ENCODE assay signal across 8 cellular contexts in the genomic region with DNA sequence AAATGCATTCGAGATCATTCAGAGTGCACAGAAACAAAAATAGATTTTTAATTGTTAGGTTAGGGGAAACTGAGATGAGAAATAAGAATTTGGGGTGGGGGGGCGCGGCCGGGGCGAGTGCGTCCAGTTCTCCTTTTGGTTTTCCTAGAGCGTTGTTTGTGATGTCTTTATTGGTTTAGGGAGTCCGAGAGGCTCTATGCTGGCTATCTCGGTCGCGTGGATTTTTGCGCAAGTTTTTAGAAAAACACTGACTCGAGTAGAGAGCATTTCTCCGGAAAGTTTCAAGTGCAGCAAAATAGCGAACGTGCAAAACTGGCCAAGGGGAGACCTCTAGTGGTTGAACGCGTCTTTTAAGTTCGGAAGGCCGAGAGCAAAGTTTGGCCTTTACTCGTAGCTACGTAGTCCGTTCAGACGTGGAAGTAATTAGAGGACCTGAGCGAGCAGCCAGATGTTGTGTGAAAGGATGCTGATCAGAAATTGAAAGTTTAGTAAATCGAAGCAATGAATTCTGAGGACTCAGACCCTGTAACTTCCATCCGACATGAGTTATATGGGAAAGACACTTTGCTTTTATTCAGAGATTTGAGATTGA. TPM values are rescaled to one million over a fixed set of nuclear protein-coding genes. Genes with fewer than 3 reads are reported as not detected.
DNase-seq lines count a peak whose midpoint lies in the region; ATAC-seq, FAIRE-seq and TF ChIP-seq lines count a peak whose summit lies in the region.

No MANE protein-coding gene starts in this region.

- peak overlapping the region; percentile 61 to 82 (median 74) for H3K4me2 ChIP-seq in BLaER1 treated with 17β-estradiol and CSF1 and Interleukin-3, amounts not matched to agents 10 nM and 100 nM

- H4K20me1 ChIP-seq in BLaER1 treated with 17β-estradiol and CSF1 and Interleukin-3, amounts not matched to agents 10 nM and 100 nM: peaks cover 0 to 48% (median 16%) of the 10 kb centered on the region in 11 experiments; a peak in 11 of 22 replicates

- intact Hi-C loops in activated CD4-positive, alpha-beta memory T cell treated with anti-CD3 and anti-CD28 coated beads for 36 hours (cut with micrococcal nuclease): loop anchor here (1.0 to 5.0 kb wide), 9 partner anchors 8 to 530 kb away; no protein-coding TSS in a partner anchor
- intact Hi-C loops in lower lobe of right lung (cut with DNase I): no loop called here

- H3K4me3 ChIP-seq in BLaER1 treated with 17β-estradiol and CSF1 and Interleukin-3, amounts not matched to agents 10 nM and 100 nM: peak overlapping the region; percentile 77 to 97 (median 93)
- H3K4me3 ChIP-seq in lower lobe of right lung: peak overlapping the region; percentile 81

- H3K36me3 Mint-ChIP-seq in activated CD4-positive, alpha-beta memory T cell treated with anti-CD3 and anti-CD28 coated beads for 36 hours: peaks cover 12% of the 10 kb centered on the region

- peak; percentile 76 for ATAC-seq in HG03439 (IDR thresholded peaks at IDR 0.05; ENCODE audit: unreplicated experiment)
- peak; percentile 90 to 92 for ATAC-seq in lower lobe of right lung

- CTCF ChIA-PET in activated CD4-positive, alpha-beta memory T cell treated with anti-CD3 and anti-CD28 coated beads for 36 hours (lab: Charles Lee): interaction anchor here (0.6 to 2.3 kb wide), 42 partner anchors 9 to 677 kb away, joined by 3 to 24 read pairs (median 4); partner anchors contain the start of genes ARHGAP18 and SAMD3

- peak overlapping the region; percentile 88 to 97 (median 96) for H3K9ac ChIP-seq in BLaER1 treated with 17β-estradiol and CSF1 and Interleukin-3, amounts not matched to agents 10 nM and 100 nM

- no peaks in the 10 kb centered on the region for H3K27me3 ChIP-seq in BLaER1 treated with 17β-estradiol and CSF1 and Interleukin-3, amounts not matched to agents 10 nM and 100 nM
- no peaks in the 10 kb centered on the region for H3K27me3 ChIP-seq in lower lobe of right lung (ENCODE audit: low read depth)

- H3K27me3 Mint-ChIP-seq in activated CD4-positive, alpha-beta memory T cell treated with anti-CD3 and anti-CD28 coated beads for 36 hours: no peaks in the 10 kb centered on the region

- no peaks in the 10 kb centered on the region; a peak in 1 of 22 replicates for H3K9me3 ChIP-seq in BLaER1 treated with 17β-estradiol and CSF1 and Interleukin-3, amounts not matched to agents 10 nM and 100 nM (replicated peaks in 1 of 11)
- H3K9me3 ChIP-seq in lower lobe of right lung: no peaks in the 10 kb centered on the region

- H3K27ac ChIP-seq in BLaER1 treated with 17β-estradiol and CSF1 and Interleukin-3, amounts not matched to agents 10 nM and 100 nM: peak overlapping the region; percentile 87 to 96 (median 93); a peak in 20 of 22 replicates
- peak overlapping the region; percentile 82 for H3K27ac ChIP-seq in lower lobe of right lung

- peak; percentile 44 for DNase-seq in GM19239 (ENCODE audit: insufficient read length, low spot score)
- DNase-seq in NCI-H69 (lab: John Stamatoyannopoulos, UW): peak; percentile 80
- peak; percentile 87 for DNase-seq in activated CD4-positive, alpha-beta memory T cell treated with anti-CD3 and anti-CD28 coated beads for 36 hours
- DNase-seq in effector CD4-positive, alpha-beta T cell: peak; percentile 73
- peak; percentile 67 for DNase-seq in lower lobe of right lung
- peak; percentile 45 to 63 (median 52) for DNase-seq in stimulated activated CD4-positive, alpha-beta T cell treated with anti-CD3 and anti-CD28 coated beads, TNF-alpha, amount 100 ng/mL, for 1 hour (ENCODE audit: low read depth in 3 of 3, low spot score in 1 of 3)

- peak; percentile 70 for TF ChIP-seq CTCF in lower lobe of right lung (IDR thresholded peaks at IDR 0.05)

- POLR2A ChIA-PET in activated CD4-positive, alpha-beta memory T cell treated with anti-CD3 and anti-CD28 coated beads for 36 hours (lab: Charles Lee): interaction anchor here (0.6 kb wide), 1 partner anchor 204 kb away, joined by 4 read pairs; no protein-coding TSS in a partner anchor

- peak; percentile 97 for FAIRE-seq in GM19239 (lab: Jason Lieb, UNC)

- H3K4me3 Mint-ChIP-seq in activated CD4-positive, alpha-beta memory T cell treated with anti-CD3 and anti-CD28 coated beads for 36 hours: peak overlapping the region; percentile 95

- H3K4me1 Mint-ChIP-seq in activated CD4-positive, alpha-beta memory T cell treated with anti-CD3 and anti-CD28 coated beads for 36 hours (ENCODE audit: low read depth): peaks cover 22% of the 10 kb centered on the region

- peaks cover 15 to 33% (median 25%) of the 10 kb centered on the region in 11 experiments; a peak in 20 of 22 replicates for H3K36me3 ChIP-seq in BLaER1 treated with 17β-estradiol and CSF1 and Interleukin-3, amounts not matched to agents 10 nM and 100 nM
- H3K36me3 ChIP-seq in lower lobe of right lung: no peaks in the 10 kb centered on the region

- peaks cover 5 to 20% (median 10%) of the 10 kb centered on the region in 10 experiments; a peak in 18 of 20 replicates for H3K4me1 ChIP-seq in BLaER1 treated with 17β-estradiol and CSF1 and Interleukin-3, amounts not matched to agents 10 nM and 100 nM
- H3K4me1 ChIP-seq in lower lobe of right lung: peaks cover 5% of the 10 kb centered on the region

- H3K9me3 Mint-ChIP-seq in activated CD4-positive, alpha-beta memory T cell treated with anti-CD3 and anti-CD28 coated beads for 36 hours: no peaks in the 10 kb centered on the region

- peak overlapping the region; percentile 89 for H3K27ac Mint-ChIP-seq in activated CD4-positive, alpha-beta memory T cell treated with anti-CD3 and anti-CD28 coated beads for 36 hours

RNA-seq across cellular contexts. Expression of gene L3MBTL3, which starts 2.6 kb away (rescaled TPM):
- total RNA-seq in activated CD4-positive, alpha-beta memory T cell treated with anti-CD3 and anti-CD28 coated beads for 36 hours: 1 to 10 TPM; 5.2 to 7.4 TPM
- 11.8 TPM for total RNA-seq in lower lobe of right lung

Comparison
In these comparisons a context has a peak if more than half of its experiments do, and no peak if none do; other contexts are left out.
1. Peak in every context shown above with its lines: DNase-seq, ATAC-seq, H3K4me3 ChIP-seq and H3K27ac ChIP-seq.